ENCODE assay signal across 12 cellular contexts in the genomic region with DNA sequence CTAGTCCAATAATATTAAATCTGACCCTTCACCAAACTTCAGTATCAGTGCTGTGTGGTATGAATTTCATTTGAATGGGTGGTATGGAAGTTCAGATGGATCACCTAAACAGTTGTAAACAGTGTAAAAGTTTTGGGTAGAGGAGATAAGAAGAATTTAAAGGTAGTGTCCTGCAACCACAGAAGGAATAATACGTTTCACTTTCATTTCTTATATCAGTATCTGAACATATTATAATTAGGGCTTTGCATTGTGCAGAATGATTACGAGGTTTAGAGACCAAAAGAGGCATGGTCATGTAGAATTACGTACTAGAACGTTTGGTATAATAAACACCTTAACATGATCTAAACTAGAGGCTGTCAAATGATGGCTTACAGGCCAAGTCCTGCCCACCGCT.
DNase-seq lines count a peak whose midpoint lies in the region; ATAC-seq and TF ChIP-seq lines count a peak whose summit lies in the region.
"Had no signal": no experiment of that assay in that cellular context is flagged by ENCODE, and none has a peak within 500 bp of the region (broad histone marks: within the 10 kb centered on the region; RNA-seq: fewer than 3 reads in every experiment).

No MANE protein-coding gene starts in this region.

- no peaks in the 10 kb centered on the region for H3K27me3 ChIP-seq in Caco-2 (replicated peaks; ENCODE audit: control insufficient read depth, insufficient read depth, low read length)
- H3K27me3 ChIP-seq: upper lobe of right lung had no signal

- H3K4me3 Mint-ChIP-seq in Caco-2 (ENCODE audit: unreplicated experiment) (no peak overlapping the region), WTC11 (no peak overlapping the region)
- H3K4me3 Mint-ChIP-seq: brain had no signal

- DNase-seq in erythroblast (lab: John Stamatoyannopoulos, UW), result peak; percentile 16 to 17
- DNase-seq in Caco-2, result no peak
- no peak for DNase-seq in NCI-H2081 treated with DMSO at 0.1 percent for 48 hours (lab: John Stamatoyannopoulos, UW)
- DNase-seq in SIG-M5 (lab: John Stamatoyannopoulos, UW), result no peak
- DNase-seq in WTC11 (ENCODE audit: low spot score), result no peak
- DNase-seq: mammary epithelial cell, NCI-H1105 treated with DMSO at 0.1 percent for 48 hours, upper lobe of right lung had no signal

- no peaks in the 10 kb centered on the region for H3K36me3 ChIP-seq in Caco-2 (ENCODE audit: control insufficient read depth, insufficient read depth, low read length)
- H3K36me3 ChIP-seq: upper lobe of right lung had no signal

- no peaks in the 10 kb centered on the region for H3K9me3 Mint-ChIP-seq in Caco-2 (ENCODE audit: unreplicated experiment)
- H3K9me3 Mint-ChIP-seq in WTC11, result peaks cover 4% of the 10 kb centered on the region; the same call in 1 of the 2 replicates
- H3K9me3 Mint-ChIP-seq: brain had no signal

- CTCF ChIA-PET in Caco-2 (lab: Charles Lee) (no interaction called here), WTC11 (lab: Charles Lee) (no interaction called here)

- BruUV-seq in Caco-2 (replicated peaks; lab: Mats Ljungman, UMichigan), result no TSS peak

- H3K27me3 Mint-ChIP-seq in Caco-2 (ENCODE audit: insufficient read depth, unreplicated experiment), result no peaks in the 10 kb centered on the region
- no peaks in the 10 kb centered on the region for H3K27me3 Mint-ChIP-seq in WTC11 (ENCODE audit: low read depth)
- H3K27me3 Mint-ChIP-seq: brain had no signal

- H3K4me3 ChIP-seq in Caco-2 (ENCODE audit: low read depth, low read length), result no peak overlapping the region
- H3K4me3 ChIP-seq: upper lobe of right lung had no signal

- H3K4me1 ChIP-seq in Caco-2, result peaks cover 55% of the 10 kb centered on the region

- H3K36me3 Mint-ChIP-seq in Caco-2 (ENCODE audit: insufficient read depth, unreplicated experiment) (peaks cover 12% of the 10 kb centered on the region), WTC11 (no peaks in the 10 kb centered on the region)
- H3K36me3 Mint-ChIP-seq: brain had no signal

- intact Hi-C loops in Caco-2 (cut with micrococcal nuclease; ENCODE audit: unreplicated experiment), result no loop called here

- TF ChIP-seq CTCF in Caco-2 (IDR thresholded peaks at IDR 0.05; ENCODE audit: insufficient read depth in 1 of 2, low read depth in 1 of 2, low read length in 1 of 2, severe bottlenecking in 1 of 2, unreplicated experiment in 1 of 2) (no peak), WTC11 (IDR thresholded peaks at IDR 0.05) (no peak)

- no peak overlapping the region for H3K27ac Mint-ChIP-seq in Caco-2 (ENCODE audit: unreplicated experiment)
- H3K27ac Mint-ChIP-seq in WTC11, result no peak overlapping the region
- H3K27ac Mint-ChIP-seq: brain had no signal

- H3K9me3 ChIP-seq in Caco-2, result no peaks in the 10 kb centered on the region
- H3K9me3 ChIP-seq: upper lobe of right lung had no signal

- ATAC-seq in GM18502 (IDR thresholded peaks at IDR 0.05; ENCODE audit: poor library complexity, unreplicated experiment) (peak; percentile 69), GM21360 (IDR thresholded peaks at IDR 0.05; ENCODE audit: unreplicated experiment) (peak; percentile 79), HG03196 (IDR thresholded peaks at IDR 0.05; ENCODE audit: unreplicated experiment) (peak; percentile 78), WTC11 (no peak)
- ATAC-seq: upper lobe of right lung had no signal

- POLR2A ChIA-PET in Caco-2 (lab: Charles Lee), result no interaction called here
- POLR2A ChIA-PET in WTC11 (lab: Charles Lee), result no interaction called here

- H3K4me1 Mint-ChIP-seq in Caco-2 (ENCODE audit: low read depth, unreplicated experiment) (peaks cover 8% of the 10 kb centered on the region), WTC11 (peaks cover 3% of the 10 kb centered on the region)

- TF ChIP-seq POLR2A in erythroblast (IDR thresholded peaks at IDR 0.05; ENCODE audit: low read length), result no peak

TF ChIP-seq in WTC11, 78 proteins besides CTCF, POLR2A, EP300 and RAD21:
- TF ChIP-seq RORB (CRISPR knock-in tag; IDR thresholded peaks at IDR 0.05) (no peak), ZNF121 (CRISPR knock-in tag; IDR thresholded peaks at IDR 0.05) (no peak), IRF2 (CRISPR knock-in tag; IDR thresholded peaks at IDR 0.05; ENCODE audit: borderline replicate concordance, low read depth) (no peak), NR1H2 (CRISPR knock-in tag; IDR thresholded peaks at IDR 0.05) (no peak), ZNF138 (CRISPR knock-in tag; conservative IDR thresholded peaks at IDR 0.05) (no peak), JUN (CRISPR knock-in tag; IDR thresholded peaks at IDR 0.05) (no peak), NR3C1 (CRISPR knock-in tag; conservative IDR thresholded peaks at IDR 0.05; ENCODE audit: low read depth) (no peak), NFATC4 (CRISPR knock-in tag; IDR thresholded peaks at IDR 0.05) (no peak)
- TF ChIP-seq, protein P1, sequence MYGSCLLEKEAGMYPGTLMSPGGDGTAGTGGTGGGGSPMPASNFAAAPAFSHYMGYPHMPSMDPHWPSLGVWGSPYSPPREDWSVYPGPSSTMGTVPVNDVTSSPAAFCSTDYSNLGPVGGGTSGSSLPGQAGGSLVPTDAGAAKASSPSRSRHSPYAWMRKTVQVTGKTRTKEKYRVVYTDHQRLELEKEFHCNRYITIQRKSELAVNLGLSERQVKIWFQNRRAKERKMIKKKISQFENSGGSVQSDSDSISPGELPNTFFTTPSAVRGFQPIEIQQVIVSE (CRISPR knock-in tag; IDR thresholded peaks at IDR 0.05; ENCODE audit: borderline replicate concordance), result no peak
- TF ChIP-seq, protein P2, sequence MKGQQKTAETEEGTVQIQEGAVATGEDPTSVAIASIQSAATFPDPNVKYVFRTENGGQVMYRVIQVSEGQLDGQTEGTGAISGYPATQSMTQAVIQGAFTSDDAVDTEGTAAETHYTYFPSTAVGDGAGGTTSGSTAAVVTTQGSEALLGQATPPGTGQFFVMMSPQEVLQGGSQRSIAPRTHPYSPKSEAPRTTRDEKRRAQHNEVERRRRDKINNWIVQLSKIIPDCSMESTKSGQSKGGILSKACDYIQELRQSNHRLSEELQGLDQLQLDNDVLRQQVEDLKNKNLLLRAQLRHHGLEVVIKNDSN (CRISPR knock-in tag; IDR thresholded peaks at IDR 0.05), result no peak
- TF ChIP-seq, protein P3, sequence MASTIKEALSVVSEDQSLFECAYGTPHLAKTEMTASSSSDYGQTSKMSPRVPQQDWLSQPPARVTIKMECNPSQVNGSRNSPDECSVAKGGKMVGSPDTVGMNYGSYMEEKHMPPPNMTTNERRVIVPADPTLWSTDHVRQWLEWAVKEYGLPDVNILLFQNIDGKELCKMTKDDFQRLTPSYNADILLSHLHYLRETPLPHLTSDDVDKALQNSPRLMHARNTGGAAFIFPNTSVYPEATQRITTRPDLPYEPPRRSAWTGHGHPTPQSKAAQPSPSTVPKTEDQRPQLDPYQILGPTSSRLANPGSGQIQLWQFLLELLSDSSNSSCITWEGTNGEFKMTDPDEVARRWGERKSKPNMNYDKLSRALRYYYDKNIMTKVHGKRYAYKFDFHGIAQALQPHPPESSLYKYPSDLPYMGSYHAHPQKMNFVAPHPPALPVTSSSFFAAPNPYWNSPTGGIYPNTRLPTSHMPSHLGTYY (CRISPR knock-in tag; IDR thresholded peaks at IDR 0.05), result no peak
- TF ChIP-seq, protein P4, sequence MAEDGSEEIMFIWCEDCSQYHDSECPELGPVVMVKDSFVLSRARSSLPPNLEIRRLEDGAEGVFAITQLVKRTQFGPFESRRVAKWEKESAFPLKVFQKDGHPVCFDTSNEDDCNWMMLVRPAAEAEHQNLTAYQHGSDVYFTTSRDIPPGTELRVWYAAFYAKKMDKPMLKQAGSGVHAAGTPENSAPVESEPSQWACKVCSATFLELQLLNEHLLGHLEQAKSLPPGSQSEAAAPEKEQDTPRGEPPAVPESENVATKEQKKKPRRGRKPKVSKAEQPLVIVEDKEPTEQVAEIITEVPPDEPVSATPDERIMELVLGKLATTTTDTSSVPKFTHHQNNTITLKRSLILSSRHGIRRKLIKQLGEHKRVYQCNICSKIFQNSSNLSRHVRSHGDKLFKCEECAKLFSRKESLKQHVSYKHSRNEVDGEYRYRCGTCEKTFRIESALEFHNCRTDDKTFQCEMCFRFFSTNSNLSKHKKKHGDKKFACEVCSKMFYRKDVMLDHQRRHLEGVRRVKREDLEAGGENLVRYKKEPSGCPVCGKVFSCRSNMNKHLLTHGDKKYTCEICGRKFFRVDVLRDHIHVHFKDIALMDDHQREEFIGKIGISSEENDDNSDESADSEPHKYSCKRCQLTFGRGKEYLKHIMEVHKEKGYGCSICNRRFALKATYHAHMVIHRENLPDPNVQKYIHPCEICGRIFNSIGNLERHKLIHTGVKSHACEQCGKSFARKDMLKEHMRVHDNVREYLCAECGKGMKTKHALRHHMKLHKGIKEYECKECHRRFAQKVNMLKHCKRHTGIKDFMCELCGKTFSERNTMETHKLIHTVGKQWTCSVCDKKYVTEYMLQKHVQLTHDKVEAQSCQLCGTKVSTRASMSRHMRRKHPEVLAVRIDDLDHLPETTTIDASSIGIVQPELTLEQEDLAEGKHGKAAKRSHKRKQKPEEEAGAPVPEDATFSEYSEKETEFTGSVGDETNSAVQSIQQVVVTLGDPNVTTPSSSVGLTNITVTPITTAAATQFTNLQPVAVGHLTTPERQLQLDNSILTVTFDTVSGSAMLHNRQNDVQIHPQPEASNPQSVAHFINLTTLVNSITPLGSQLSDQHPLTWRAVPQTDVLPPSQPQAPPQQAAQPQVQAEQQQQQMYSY (CRISPR knock-in tag; IDR thresholded peaks at IDR 0.05), result no peak
- TF ChIP-seq, protein P5, sequence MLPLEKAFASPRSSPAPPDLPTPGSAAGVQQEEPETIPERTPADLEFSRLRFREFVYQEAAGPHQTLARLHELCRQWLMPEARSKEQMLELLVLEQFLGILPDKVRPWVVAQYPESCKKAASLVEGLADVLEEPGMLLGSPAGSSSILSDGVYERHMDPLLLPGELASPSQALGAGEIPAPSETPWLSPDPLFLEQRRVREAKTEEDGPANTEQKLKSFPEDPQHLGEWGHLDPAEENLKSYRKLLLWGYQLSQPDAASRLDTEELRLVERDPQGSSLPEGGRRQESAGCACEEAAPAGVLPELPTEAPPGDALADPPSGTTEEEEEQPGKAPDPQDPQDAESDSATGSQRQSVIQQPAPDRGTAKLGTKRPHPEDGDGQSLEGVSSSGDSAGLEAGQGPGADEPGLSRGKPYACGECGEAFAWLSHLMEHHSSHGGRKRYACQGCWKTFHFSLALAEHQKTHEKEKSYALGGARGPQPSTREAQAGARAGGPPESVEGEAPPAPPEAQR (CRISPR knock-in tag; IDR thresholded peaks at IDR 0.05), result no peak
- TF ChIP-seq, protein P6, sequence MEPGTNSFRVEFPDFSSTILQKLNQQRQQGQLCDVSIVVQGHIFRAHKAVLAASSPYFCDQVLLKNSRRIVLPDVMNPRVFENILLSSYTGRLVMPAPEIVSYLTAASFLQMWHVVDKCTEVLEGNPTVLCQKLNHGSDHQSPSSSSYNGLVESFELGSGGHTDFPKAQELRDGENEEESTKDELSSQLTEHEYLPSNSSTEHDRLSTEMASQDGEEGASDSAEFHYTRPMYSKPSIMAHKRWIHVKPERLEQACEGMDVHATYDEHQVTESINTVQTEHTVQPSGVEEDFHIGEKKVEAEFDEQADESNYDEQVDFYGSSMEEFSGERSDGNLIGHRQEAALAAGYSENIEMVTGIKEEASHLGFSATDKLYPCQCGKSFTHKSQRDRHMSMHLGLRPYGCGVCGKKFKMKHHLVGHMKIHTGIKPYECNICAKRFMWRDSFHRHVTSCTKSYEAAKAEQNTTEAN (CRISPR knock-in tag; IDR thresholded peaks at IDR 0.05), result no peak

Comparison
In these comparisons a context has a peak if more than half of its experiments do, and no peak if none do; other contexts are left out.
1. DNase-seq: peak in erythroblast (2 of 2); none in Caco-2 (0 of 2), NCI-H2081 treated with DMSO at 0.1 percent for 48 hours (single experiment), SIG-M5 (single experiment) and WTC11 (single experiment).